ENCODE assay signal across 8 cellular contexts in the genomic region with DNA sequence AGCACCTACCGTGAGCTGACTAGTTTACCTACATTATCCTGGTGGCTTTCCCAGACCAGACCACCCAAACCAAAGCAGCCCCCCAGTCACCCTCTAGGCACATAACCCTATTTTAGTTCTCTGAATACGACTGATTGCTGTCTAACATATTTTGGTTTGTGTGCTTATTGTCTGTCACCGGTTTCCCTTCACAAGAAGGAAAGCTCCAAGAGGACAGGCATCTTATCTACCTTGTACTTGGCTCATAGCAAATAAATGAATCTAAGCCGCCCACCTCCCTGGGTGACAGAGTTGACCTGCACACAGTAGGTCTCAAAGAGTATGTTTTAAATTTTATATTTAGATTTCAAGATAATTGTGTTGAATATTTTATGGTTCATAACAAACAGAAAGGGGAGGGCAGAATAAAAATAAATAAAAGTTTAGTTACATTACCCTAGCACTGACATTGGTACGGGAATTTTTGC. TPM values are rescaled to one million over a fixed set of nuclear protein-coding genes. Genes with fewer than 3 reads are reported as not detected.
DNase-seq lines count a peak whose midpoint lies in the region; ATAC-seq and TF ChIP-seq lines count a peak whose summit lies in the region.

No MANE protein-coding gene starts in this region.

- peak overlapping the region; percentile 85 for H2AFZ ChIP-seq in SK-N-SH (ENCODE audit: low read depth)

- peak overlapping the region; percentile 15 to 92 for H3K27ac Mint-ChIP-seq in activated naive CD4-positive, alpha-beta T cell treated with anti-CD3 and anti-CD28 coated beads, Interleukin-2, amount 50 U/mL, for 72 hours

- H3F3A ChIP-seq in SK-N-SH (replicated peaks; ENCODE audit: insufficient read depth) = peaks cover 36% of the 10 kb centered on the region

- H3K27ac ChIP-seq in SK-N-SH (ENCODE audit: low read depth in 2 of 2, low read length in 1 of 2) (peak overlapping the region; percentile 89 to 92), iPS-20b (ENCODE audit: low read length) (no peak overlapping the region), subcutaneous abdominal adipose tissue (ENCODE audit: low read depth, low read length) (peak overlapping the region; percentile 80)

- peaks cover 8% of the 10 kb centered on the region; the same call in 1 of the 2 replicates for H4K20me1 ChIP-seq in SK-N-SH (ENCODE audit: insufficient read depth)

- H3K9me3 ChIP-seq in SK-N-SH (no peaks in the 10 kb centered on the region), iPS-20b (ENCODE audit: insufficient read depth, low read depth, low read length) (peaks cover 11% of the 10 kb centered on the region), subcutaneous abdominal adipose tissue (ENCODE audit: control insufficient read depth in 5 of 5, low read length in 5 of 5) (no peaks in the 10 kb centered on the region)

- H3K9ac ChIP-seq in SK-N-SH = peak overlapping the region; percentile 71
- H3K9ac ChIP-seq in iPS-20b (ENCODE audit: low read depth, low read length) = peak overlapping the region; percentile 88
- H3K9ac ChIP-seq in subcutaneous abdominal adipose tissue (ENCODE audit: low read length in 5 of 5) = peak overlapping the region in 4 of 5 donors; percentile 21 to 86 (median 80)

- H3K36me3 Mint-ChIP-seq in activated naive CD4-positive, alpha-beta T cell treated with anti-CD3 and anti-CD28 coated beads, Interleukin-2, amount 50 U/mL, for 72 hours = peaks cover 22 to 39% of the 10 kb centered on the region in 2 donors

- H3K27me3 ChIP-seq in SK-N-SH (ENCODE audit: insufficient read depth) = no peaks in the 10 kb centered on the region
- no peaks in the 10 kb centered on the region for H3K27me3 ChIP-seq in iPS-20b (ENCODE audit: insufficient read depth, low read length)
- H3K27me3 ChIP-seq in subcutaneous abdominal adipose tissue (ENCODE audit: control insufficient read depth in 5 of 5, insufficient read depth in 4 of 5, low read length in 5 of 5) = no peaks in the 10 kb centered on the region

- CTCF ChIA-PET in SK-N-SH (lab: Yijun Ruan, JAX) = interaction anchor here (1.6 kb wide), 1 partner anchor 13 kb away, joined by 4 read pairs; no protein-coding TSS in a partner anchor

- TF ChIP-seq RAD21 in SK-N-SH (IDR thresholded peaks at IDR 0.05; ENCODE audit: low read length) = no peak

- peak overlapping the region; percentile 87 for H3K4me2 ChIP-seq in SK-N-SH

- H3K36me3 ChIP-seq in SK-N-SH (replicated peaks in 1 of 2; ENCODE audit: control insufficient read depth in 1 of 2, insufficient read depth in 2 of 2, low read length in 1 of 2) (peaks cover 18 to 23% of the 10 kb centered on the region in 2 experiments), iPS-20b (ENCODE audit: insufficient read depth, low read depth, low read length) (peaks cover 39% of the 10 kb centered on the region), subcutaneous abdominal adipose tissue (ENCODE audit: control insufficient read depth in 5 of 5, insufficient read depth in 5 of 5, low read length in 5 of 5) (peaks cover 2 to 11% (median 3%) of the 10 kb centered on the region in 5 donors)

- WGBS in SK-N-SH (ENCODE audit: low lambda C conversion rate) = 39% methylated on average over 5 of the region's 5 CpGs

- H3K4me1 ChIP-seq in SK-N-SH (ENCODE audit: control insufficient read depth in 1 of 2, insufficient read depth in 2 of 2, low read depth in 1 of 2, low read length in 1 of 2) (peaks cover 22 to 47% of the 10 kb centered on the region in 2 experiments; a peak in 3 of 4 replicates), iPS-20b (ENCODE audit: insufficient read depth, low read length) (peaks cover 12% of the 10 kb centered on the region; the same call in 1 of the 2 replicates), subcutaneous abdominal adipose tissue (ENCODE audit: control insufficient read depth in 5 of 5, insufficient read depth in 5 of 5, low read length in 5 of 5) (peaks cover 4 to 55% (median 47%) of the 10 kb centered on the region in 5 donors)

- H3K4me3 ChIP-seq in SK-N-SH (ENCODE audit: low read depth in 2 of 2, low read length in 1 of 2) (peak overlapping the region; percentile 73 to 75), iPS-20b (ENCODE audit: low read length) (peak overlapping the region; percentile 91), subcutaneous abdominal adipose tissue (ENCODE audit: low read depth in 1 of 5, low read length in 5 of 5) (peak overlapping the region; percentile 77 to 93 (median 86))

- peaks cover 11% of the 10 kb centered on the region in 2 donors for H3K9me3 Mint-ChIP-seq in activated naive CD4-positive, alpha-beta T cell treated with anti-CD3 and anti-CD28 coated beads, Interleukin-2, amount 50 U/mL, for 72 hours

- DNase-seq in SK-N-SH (no peak), germinal center (ENCODE audit: low spot score) (no peak)
- DNase-seq in activated naive CD4-positive, alpha-beta T cell treated with anti-CD3 and anti-CD28 coated beads, Interleukin-2, amount 50 U/mL, for 72 hours (ENCODE audit: low spot score in 2 of 2) = no peak

- no peaks in the 10 kb centered on the region for H3K9me2 ChIP-seq in SK-N-SH

- TF ChIP-seq EP300 in SK-N-SH (IDR thresholded peaks at IDR 0.05; ENCODE audit: borderline replicate concordance in 1 of 2, low read depth in 1 of 2, low read length in 1 of 2) = no peak

- ATAC-seq in SK-N-SH treated with all-trans-retinoic acid at 6 μM for 48 hours (no peak), GM18858 (IDR thresholded peaks at IDR 0.05; ENCODE audit: unreplicated experiment) (no peak), GM18909 (IDR thresholded peaks at IDR 0.05; ENCODE audit: poor library complexity, unreplicated experiment) (no peak)
- ATAC-seq in activated naive CD4-positive, alpha-beta T cell treated with anti-CD3 and anti-CD28 coated beads, Interleukin-2, amount 50 U/mL, for 72 hours = no peak

- POLR2A ChIA-PET in SK-N-SH (lab: Yijun Ruan, JAX) = interaction anchor here (0.9 to 1.1 kb wide), 2 partner anchors 348 to 1523 kb away, joined by 3 to 4 read pairs; a partner anchor contains a TSS

- TF ChIP-seq CTCF in SK-N-SH (IDR thresholded peaks at IDR 0.05) = no peak

- H3K79me2 ChIP-seq in SK-N-SH (ENCODE audit: insufficient read depth) = peaks cover 73% of the 10 kb centered on the region

TF ChIP-seq in SK-N-SH, 30 proteins besides CTCF, POLR2A, EP300 and RAD21 (continues in another document):
- no peak for TF ChIP-seq MXI1 (IDR thresholded peaks at IDR 0.05; ENCODE audit: low read depth, low read length)
- TF ChIP-seq, protein P1, sequence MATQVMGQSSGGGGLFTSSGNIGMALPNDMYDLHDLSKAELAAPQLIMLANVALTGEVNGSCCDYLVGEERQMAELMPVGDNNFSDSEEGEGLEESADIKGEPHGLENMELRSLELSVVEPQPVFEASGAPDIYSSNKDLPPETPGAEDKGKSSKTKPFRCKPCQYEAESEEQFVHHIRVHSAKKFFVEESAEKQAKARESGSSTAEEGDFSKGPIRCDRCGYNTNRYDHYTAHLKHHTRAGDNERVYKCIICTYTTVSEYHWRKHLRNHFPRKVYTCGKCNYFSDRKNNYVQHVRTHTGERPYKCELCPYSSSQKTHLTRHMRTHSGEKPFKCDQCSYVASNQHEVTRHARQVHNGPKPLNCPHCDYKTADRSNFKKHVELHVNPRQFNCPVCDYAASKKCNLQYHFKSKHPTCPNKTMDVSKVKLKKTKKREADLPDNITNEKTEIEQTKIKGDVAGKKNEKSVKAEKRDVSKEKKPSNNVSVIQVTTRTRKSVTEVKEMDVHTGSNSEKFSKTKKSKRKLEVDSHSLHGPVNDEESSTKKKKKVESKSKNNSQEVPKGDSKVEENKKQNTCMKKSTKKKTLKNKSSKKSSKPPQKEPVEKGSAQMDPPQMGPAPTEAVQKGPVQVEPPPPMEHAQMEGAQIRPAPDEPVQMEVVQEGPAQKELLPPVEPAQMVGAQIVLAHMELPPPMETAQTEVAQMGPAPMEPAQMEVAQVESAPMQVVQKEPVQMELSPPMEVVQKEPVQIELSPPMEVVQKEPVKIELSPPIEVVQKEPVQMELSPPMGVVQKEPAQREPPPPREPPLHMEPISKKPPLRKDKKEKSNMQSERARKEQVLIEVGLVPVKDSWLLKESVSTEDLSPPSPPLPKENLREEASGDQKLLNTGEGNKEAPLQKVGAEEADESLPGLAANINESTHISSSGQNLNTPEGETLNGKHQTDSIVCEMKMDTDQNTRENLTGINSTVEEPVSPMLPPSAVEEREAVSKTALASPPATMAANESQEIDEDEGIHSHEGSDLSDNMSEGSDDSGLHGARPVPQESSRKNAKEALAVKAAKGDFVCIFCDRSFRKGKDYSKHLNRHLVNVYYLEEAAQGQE (IDR thresholded peaks at IDR 0.05; ENCODE audit: low read depth, low read length) = no peak

TF ChIP-seq in SK-N-SH treated with all-trans-retinoic acid at 6 μM for 48 hours, 23 proteins besides CTCF, POLR2A, EP300 and RAD21 (continues in another document):
- no peak for TF ChIP-seq OSR1 (CRISPR knock-in tag; IDR thresholded peaks at IDR 0.05)
- TF ChIP-seq SNAI2 (CRISPR knock-in tag; IDR thresholded peaks at IDR 0.05) = no peak
- TF ChIP-seq, protein P2, sequence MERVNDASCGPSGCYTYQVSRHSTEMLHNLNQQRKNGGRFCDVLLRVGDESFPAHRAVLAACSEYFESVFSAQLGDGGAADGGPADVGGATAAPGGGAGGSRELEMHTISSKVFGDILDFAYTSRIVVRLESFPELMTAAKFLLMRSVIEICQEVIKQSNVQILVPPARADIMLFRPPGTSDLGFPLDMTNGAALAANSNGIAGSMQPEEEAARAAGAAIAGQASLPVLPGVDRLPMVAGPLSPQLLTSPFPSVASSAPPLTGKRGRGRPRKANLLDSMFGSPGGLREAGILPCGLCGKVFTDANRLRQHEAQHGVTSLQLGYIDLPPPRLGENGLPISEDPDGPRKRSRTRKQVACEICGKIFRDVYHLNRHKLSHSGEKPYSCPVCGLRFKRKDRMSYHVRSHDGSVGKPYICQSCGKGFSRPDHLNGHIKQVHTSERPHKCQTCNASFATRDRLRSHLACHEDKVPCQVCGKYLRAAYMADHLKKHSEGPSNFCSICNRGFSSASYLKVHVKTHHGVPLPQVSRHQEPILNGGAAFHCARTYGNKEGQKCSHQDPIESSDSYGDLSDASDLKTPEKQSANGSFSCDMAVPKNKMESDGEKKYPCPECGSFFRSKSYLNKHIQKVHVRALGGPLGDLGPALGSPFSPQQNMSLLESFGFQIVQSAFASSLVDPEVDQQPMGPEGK (CRISPR knock-in tag; IDR thresholded peaks at IDR 0.05; ENCODE audit: borderline replicate concordance) = no peak
- no peak for TF ChIP-seq ZFP30 (CRISPR knock-in tag; IDR thresholded peaks at IDR 0.05)
- no peak for TF ChIP-seq ZNF70 (CRISPR knock-in tag; IDR thresholded peaks at IDR 0.05)
- TF ChIP-seq ZFP3 (CRISPR knock-in tag; IDR thresholded peaks at IDR 0.05) = no peak
- no peak for TF ChIP-seq ZNF8 (CRISPR knock-in tag; IDR thresholded peaks at IDR 0.05)
- TF ChIP-seq BACH2 (CRISPR knock-in tag; IDR thresholded peaks at IDR 0.05; ENCODE audit: borderline replicate concordance) = no peak

RNA-seq across cellular contexts. Expression of a gene that starts 0.9 kb away (rescaled TPM):
- 224 and 270 TPM in 2 replicates for polyA plus RNA-seq in SK-N-SH (2012; rRNA removed)
- 279 and 294 TPM in 2 replicates for polyA plus RNA-seq in SK-N-SH (2012; cell fraction: cytosol; rRNA removed)
- polyA plus RNA-seq in SK-N-SH (2012; cell fraction: nucleus; rRNA removed) = 172 and 259 TPM in 2 replicates
- total RNA-seq in activated naive CD4-positive, alpha-beta T cell treated with anti-CD3 and anti-CD28 coated beads, Interleukin-2, amount 50 U/mL, for 72 hours = 100 to 1,000 TPM; 123 to 180 TPM
